In the genomic region with DNA sequence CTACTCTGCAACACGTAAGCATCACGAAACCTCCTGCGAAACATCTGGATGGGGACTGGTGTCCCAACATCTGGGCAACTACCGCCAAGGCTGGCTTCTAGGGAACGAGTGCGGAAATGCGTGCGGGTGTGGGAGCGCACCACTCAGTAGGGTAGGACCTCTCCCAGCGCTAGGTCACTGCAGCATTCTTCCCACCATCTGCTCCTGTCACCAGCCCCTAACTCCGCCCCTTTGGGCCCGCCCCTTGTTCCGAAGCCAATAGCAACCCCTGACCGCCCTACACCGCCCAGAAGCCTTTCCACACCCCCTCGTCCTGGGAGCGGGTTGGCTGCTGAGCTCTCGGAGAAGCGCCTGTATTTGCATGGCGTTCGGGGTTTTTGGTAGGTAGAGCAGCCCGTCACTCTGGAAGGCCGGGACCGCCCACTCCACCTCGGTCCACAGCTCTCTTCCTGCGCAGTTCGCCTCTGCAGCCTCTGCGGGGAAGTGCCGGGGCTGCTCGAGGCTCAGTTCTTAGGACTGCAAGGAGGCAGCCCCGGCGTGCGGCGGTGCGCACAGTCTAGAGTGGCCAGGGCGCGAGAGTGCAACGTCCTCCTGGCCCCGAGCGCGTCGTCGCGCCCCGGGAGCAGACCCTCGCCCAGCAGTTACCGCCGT, we compare ENCODE assay signal across 8 cellular contexts. TPM values are rescaled to one million over a fixed set of nuclear protein-coding genes. Genes with fewer than 3 reads are reported as not detected.
DNase-seq lines count a peak whose midpoint lies in the region; ATAC-seq, FAIRE-seq and TF ChIP-seq lines count a peak whose summit lies in the region.

Gene HS3ST3B1 (plus strand): TSS at position 454 of the 651 bp plus-strand sequence. CDS start 438 bp downstream, outside the sequence.

- peaks cover 56 to 82% (median 74%) of the 10 kb centered on the region in 4 donors for H3K4me1 ChIP-seq in esophagus muscularis mucosa
- peaks cover 44% of the 10 kb centered on the region for H3K4me1 ChIP-seq in mucosa of stomach (ENCODE audit: control insufficient read depth, insufficient read depth, low read length)

- peak in 1 of 3 experiments; percentile 21 for TF ChIP-seq CTCF in esophagus muscularis mucosa (IDR thresholded peaks at IDR 0.05)

- H3K27me3 ChIP-seq in esophagus muscularis mucosa (peaks cover 0 to 100% (median 72%) of the 10 kb centered on the region in 4 donors), mucosa of stomach (ENCODE audit: control insufficient read depth, insufficient read depth, low read length) (peaks cover 96% of the 10 kb centered on the region)

- TF ChIP-seq EP300 in esophagus muscularis mucosa (IDR thresholded peaks at IDR 0.05), result no peak

- H3K36me3 ChIP-seq in esophagus muscularis mucosa (no peaks in the 10 kb centered on the region), mucosa of stomach (ENCODE audit: control insufficient read depth, insufficient read depth, low read length) (no peaks in the 10 kb centered on the region)

- WGBS in esophagus muscularis mucosa, result 3% methylated on average over 13 of the region's 48 CpGs

- H3K4me3 ChIP-seq in esophagus muscularis mucosa, result peak within 1 kb of the TSS; percentile 60 to 66 (median 63)
- H3K4me3 ChIP-seq in mucosa of stomach (ENCODE audit: low read length), result peak within 1 kb of the TSS; percentile 36

- H3K27ac ChIP-seq in esophagus muscularis mucosa (replicated peaks in 1 of 4), result peak within 1 kb of the TSS; percentile 65 to 82 (median 68)

- intact Hi-C loops in esophagus muscularis mucosa (cut with DNase I), result loop anchor here (5.0 to 10.0 kb wide), 2 partner anchors 223 to 634 kb away; no protein-coding TSS in a partner anchor

- peaks cover 66% of the 10 kb centered on the region for H3K4me1 Mint-ChIP-seq in activated T-cell treated with anti-CD3 and anti-CD28 coated beads, Interleukin-2, amount 50 U/mL, for 4 hours (ENCODE audit: low read depth)

- DNase-seq in COR-L47 (lab: John Stamatoyannopoulos, UW) (peak; percentile 9), HTR-8/SVneo (ENCODE audit: insufficient read length, low spot score) (peak; percentile 95), esophagus muscularis mucosa (ENCODE audit: extremely low spot score) (peak; percentile 100)
- peak; percentile 99 for DNase-seq in activated T-cell treated with anti-CD3 and anti-CD28 coated beads, Interleukin-2, amount 50 U/mL, for 4 hours
- peak; percentile 99 for DNase-seq in stimulated activated CD8-positive, alpha-beta memory T cell treated with anti-CD3 and anti-CD28 coated beads, Interleukin-4, amount 100 ng/mL, for 4 hours (ENCODE audit: low read depth in 2 of 2, low spot score in 1 of 2)

- H3K9ac ChIP-seq in mucosa of stomach (ENCODE audit: low read length), result peak within 1 kb of the TSS; percentile 27

- H3K9me3 Mint-ChIP-seq in activated T-cell treated with anti-CD3 and anti-CD28 coated beads, Interleukin-2, amount 50 U/mL, for 4 hours, result no peaks in the 10 kb centered on the region

- peak; percentile 84 for ATAC-seq in GM21390 (IDR thresholded peaks at IDR 0.05; ENCODE audit: unreplicated experiment)
- peak; percentile 83 to 84 for ATAC-seq in activated T-cell treated with anti-CD3 and anti-CD28 coated beads, Interleukin-2, amount 50 U/mL, for 4 hours

- FAIRE-seq in HTR-8/SVneo (lab: Jason Lieb, UNC), result peak; percentile 82

- TF ChIP-seq POLR2A in esophagus muscularis mucosa (IDR thresholded peaks at IDR 0.05; ENCODE audit: low read depth), result peak; percentile 27

- peaks cover 33% of the 10 kb centered on the region for H3K27me3 Mint-ChIP-seq in activated T-cell treated with anti-CD3 and anti-CD28 coated beads, Interleukin-2, amount 50 U/mL, for 4 hours (ENCODE audit: low read depth)

- H3K9me3 ChIP-seq in esophagus muscularis mucosa (no peaks in the 10 kb centered on the region), mucosa of stomach (ENCODE audit: control insufficient read depth, low read length) (no peaks in the 10 kb centered on the region)

- no peaks in the 10 kb centered on the region for H3K36me3 Mint-ChIP-seq in activated T-cell treated with anti-CD3 and anti-CD28 coated beads, Interleukin-2, amount 50 U/mL, for 4 hours (ENCODE audit: insufficient read depth)

- H3K4me3 Mint-ChIP-seq in activated T-cell treated with anti-CD3 and anti-CD28 coated beads, Interleukin-2, amount 50 U/mL, for 4 hours, result peak within 1 kb of the TSS; percentile 94

TF ChIP-seq in PFSK-1, 5 proteins besides CTCF, POLR2A, EP300 and RAD21:
- TF ChIP-seq REST (IDR thresholded peaks at IDR 0.05; ENCODE audit: insufficient read depth in 1 of 2, low read depth in 2 of 2, low read length in 2 of 2) (peak in 1 of 2 experiments; percentile 66; a peak in 1 of 4 replicates), FOXP2 (optimal IDR thresholded peaks at IDR 0.05; ENCODE audit: borderline replicate concordance, extremely low read depth, extremely low read length, insufficient read depth) (peak; percentile 71), TAF1 (IDR thresholded peaks at IDR 0.05; ENCODE audit: borderline replicate concordance, insufficient read depth, low read length) (peak; percentile 96), POLR2AphosphoS5 (IDR thresholded peaks at IDR 0.05; ENCODE audit: low read depth, low read length) (peak; percentile 95), SIN3A (IDR thresholded peaks at IDR 0.05; ENCODE audit: borderline replicate concordance, insufficient read depth, low read length) (peak; percentile 48; the same call in 1 of the 2 replicates)

RNA-seq across cellular contexts. Expression of gene HS3ST3B1, which starts in this region (rescaled TPM):
- polyA plus RNA-seq in PFSK-1 (2012; ENCODE audit: insufficient read length, low read depth), result 3.2 TPM
- total RNA-seq in activated T-cell treated with anti-CD3 and anti-CD28 coated beads, Interleukin-2, amount 50 U/mL, for 4 hours, result 10 to 100 TPM; 12.3 to 17.1 (median 13.5) TPM
- total RNA-seq in esophagus muscularis mucosa, result 1 to 10 TPM; 2.5 to 5.5 (median 3.3) TPM

Comparison
In these comparisons a context has a peak if more than half of its experiments do, and no peak if none do; other contexts are left out.
1. Peak in every context shown above with its lines: DNase-seq, ATAC-seq, H3K4me3 ChIP-seq and H3K27ac ChIP-seq.
2. DNase-seq: peak in every context shown above with its lines; median percentile 100 in esophagus muscularis mucosa; 99 in activated T-cell treated with anti-CD3 and anti-CD28 coated beads, Interleukin-2, amount 50 U/mL, for 4 hours; 99 in stimulated activated CD8-positive, alpha-beta memory T cell treated with anti-CD3 and anti-CD28 coated beads, Interleukin-4, amount 100 ng/mL, for 4 hours; 95 in HTR-8/SVneo; 9 in COR-L47.